Comparison of ENCODE assay signal across 1 cellular context in genomic region chr12:52093346-52093745, GRCh38.
TF ChIP-seq lines count a peak whose summit lies in the region.

No MANE protein-coding gene starts in this region.

TF ChIP-seq in SK-N-SH, 30 proteins besides CTCF, POLR2A, EP300 and RAD21 (continued from another document):
- no peak for TF ChIP-seq FOXJ3 (CRISPR knock-in tag; IDR thresholded peaks at IDR 0.05)
- no peak for TF ChIP-seq FOXM1 (IDR thresholded peaks at IDR 0.05; ENCODE audit: low read depth)
- TF ChIP-seq RXRA (IDR thresholded peaks at IDR 0.05; ENCODE audit: borderline replicate concordance, low read depth): no peak
- TF ChIP-seq EZH2phosphoT487 (IDR thresholded peaks at IDR 0.05; ENCODE audit: borderline replicate concordance, low read depth): no peak
- no peak for TF ChIP-seq TAF1 (IDR thresholded peaks at IDR 0.05; ENCODE audit: borderline replicate concordance, low read depth, low read length)
